ENCODE assay signal across 19 cellular contexts in genomic region chr9:79522793-79523192, GRCh38. TPM values are rescaled to one million over a fixed set of nuclear protein-coding genes. Genes with fewer than 3 reads are reported as not detected.
DNase-seq lines count a peak whose midpoint lies in the region; ATAC-seq and TF ChIP-seq lines count a peak whose summit lies in the region.
"Had no signal": no experiment of that assay in that cellular context is flagged by ENCODE, and none has a peak within 500 bp of the region (broad histone marks: within the 10 kb centered on the region; RNA-seq: fewer than 3 reads in every experiment).

No MANE protein-coding gene starts in this region.

- no peak overlapping the region for H2AFZ ChIP-seq in neuronal stem cell (ENCODE audit: low read length)
- H2AFZ ChIP-seq: GM23248 had no signal

- peaks cover under 1% of the 10 kb centered on the region for H3K9me3 Mint-ChIP-seq in activated CD4-positive, alpha-beta T cell treated with anti-CD3 and anti-CD28 coated beads, Interleukin-2, amount 10 ng/mL, durations not matched to agents 24 days and 14 days
- H3K9me3 Mint-ChIP-seq in MCF 10A (ENCODE audit: unreplicated experiment), result no peaks in the 10 kb centered on the region

- no peak overlapping the region for H3K27ac Mint-ChIP-seq in activated CD4-positive, alpha-beta T cell treated with anti-CD3 and anti-CD28 coated beads, Interleukin-2, amount 10 ng/mL, durations not matched to agents 24 days and 14 days
- no peak overlapping the region for H3K27ac Mint-ChIP-seq in MCF 10A (ENCODE audit: low read depth, unreplicated experiment)
- H3K27ac Mint-ChIP-seq: B cell; CD4-positive, CD25-positive, alpha-beta regulatory T cell; CD8-positive, alpha-beta T cell; H9 had no signal

- H2BK12ac ChIP-seq in neuronal stem cell (ENCODE audit: low read length), result no peak overlapping the region

- no peak overlapping the region for H2BK15ac ChIP-seq in neuronal stem cell (ENCODE audit: low read length)

- no peak overlapping the region for H2AK5ac ChIP-seq in neuronal stem cell (ENCODE audit: low read depth, low read length)

- no peak overlapping the region for H3K4me3 ChIP-seq in neuronal stem cell (ENCODE audit: low read length in 2 of 2)
- H3K4me3 ChIP-seq: BLaER1, GM23248 had no signal

- H2BK120ac ChIP-seq in neuronal stem cell (ENCODE audit: low read depth, low read length), result no peak overlapping the region

- H3K4me2 ChIP-seq in neuronal stem cell (ENCODE audit: insufficient read depth, low read length, poor library complexity, severe bottlenecking), result no peak overlapping the region
- H3K4me2 ChIP-seq: BLaER1 had no signal

- H3K36me3 ChIP-seq in neuronal stem cell (replicated peaks in 1 of 2; ENCODE audit: control insufficient read depth in 2 of 2, insufficient read depth in 2 of 2, low read length in 2 of 2), result no peaks in the 10 kb centered on the region
- H3K36me3 ChIP-seq: BLaER1 had no signal

- no peak overlapping the region for H3K14ac ChIP-seq in neuronal stem cell (ENCODE audit: low read length)

- no peak overlapping the region for H4K8ac ChIP-seq in neuronal stem cell (ENCODE audit: low read depth, low read length)

- H3K4ac ChIP-seq in neuronal stem cell (ENCODE audit: low read length), result no peak overlapping the region

- DNase-seq in activated CD4-positive, alpha-beta T cell treated with anti-CD3 and anti-CD28 coated beads, Interleukin-2, amount 10 ng/mL, durations not matched to agents 24 days and 14 days, result peak; percentile 37
- DNase-seq in activated CD4-positive, alpha-beta T cell treated with anti-CD3 and anti-CD28 coated beads for 48 hours, result no peak
- no peak for DNase-seq in neuronal stem cell (ENCODE audit: low spot score)
- no peak for DNase-seq in MCF 10A (ENCODE audit: unreplicated experiment)
- no peak for DNase-seq in COR-L47 (lab: John Stamatoyannopoulos, UW)
- DNase-seq: CD4-positive, CD25-positive, alpha-beta regulatory T cell; CD8-positive, alpha-beta T cell; DMS 273 treated with DMSO at 0.1 percent for 48 hours; DMS79; EL; GDM1; GM23248; H9 had no signal

- H3K27me3 Mint-ChIP-seq in activated CD4-positive, alpha-beta T cell treated with anti-CD3 and anti-CD28 coated beads, Interleukin-2, amount 10 ng/mL, durations not matched to agents 24 days and 14 days, result no peaks in the 10 kb centered on the region
- no peaks in the 10 kb centered on the region for H3K27me3 Mint-ChIP-seq in MCF 10A (ENCODE audit: insufficient read depth, unreplicated experiment)

- ATAC-seq in HG02885 (IDR thresholded peaks at IDR 0.05; ENCODE audit: poor library complexity, unreplicated experiment), result peak; percentile 56
- ATAC-seq: CD8-positive, alpha-beta T cell; HCT116 had no signal

- peak overlapping the region; percentile 6 for H3K18ac ChIP-seq in neuronal stem cell (ENCODE audit: low read length)

- POLR2A ChIA-PET in MCF 10A (lab: Yijun Ruan, JAX), result no interaction called here

- H3K4me3 Mint-ChIP-seq in activated CD4-positive, alpha-beta T cell treated with anti-CD3 and anti-CD28 coated beads, Interleukin-2, amount 10 ng/mL, durations not matched to agents 24 days and 14 days, result no peak overlapping the region
- H3K4me3 Mint-ChIP-seq in MCF 10A (ENCODE audit: unreplicated experiment), result no peak overlapping the region
- H3K4me3 Mint-ChIP-seq: B cell; CD4-positive, CD25-positive, alpha-beta regulatory T cell; CD8-positive, alpha-beta T cell; H9 had no signal

- peaks cover 0 to 5% of the 10 kb centered on the region in 2 donors for H3K9me3 ChIP-seq in neuronal stem cell (replicated peaks in 1 of 2; ENCODE audit: control insufficient read depth in 2 of 2, insufficient read depth in 1 of 2, low read depth in 1 of 2, low read length in 2 of 2)
- H3K9me3 ChIP-seq: BLaER1 had no signal

- TF ChIP-seq CTCF in MCF 10A (IDR thresholded peaks at IDR 0.05; ENCODE audit: unreplicated experiment), result no peak

- intact Hi-C loops in activated CD4-positive, alpha-beta T cell treated with anti-CD3 and anti-CD28 coated beads, Interleukin-2, amount 10 ng/mL, durations not matched to agents 24 days and 14 days (cut with micrococcal nuclease), result no loop called here
- intact Hi-C loops in MCF 10A (cut with micrococcal nuclease), result no loop called here

- H3K79me1 ChIP-seq in neuronal stem cell (ENCODE audit: low read depth, low read length), result no peaks in the 10 kb centered on the region

- H2BK5ac ChIP-seq in neuronal stem cell (ENCODE audit: low read length), result no peak overlapping the region

- H3K36me3 Mint-ChIP-seq in activated CD4-positive, alpha-beta T cell treated with anti-CD3 and anti-CD28 coated beads, Interleukin-2, amount 10 ng/mL, durations not matched to agents 24 days and 14 days (ENCODE audit: low read depth), result no peaks in the 10 kb centered on the region
- H3K36me3 Mint-ChIP-seq in MCF 10A (ENCODE audit: insufficient read depth, unreplicated experiment), result no peaks in the 10 kb centered on the region
- H3K36me3 Mint-ChIP-seq: CD4-positive, CD25-positive, alpha-beta regulatory T cell; CD8-positive, alpha-beta T cell had no signal

- no peaks in the 10 kb centered on the region for H3K4me1 Mint-ChIP-seq in activated CD4-positive, alpha-beta T cell treated with anti-CD3 and anti-CD28 coated beads, Interleukin-2, amount 10 ng/mL, durations not matched to agents 24 days and 14 days
- no peaks in the 10 kb centered on the region for H3K4me1 Mint-ChIP-seq in MCF 10A (ENCODE audit: insufficient read depth, unreplicated experiment)
- H3K4me1 Mint-ChIP-seq: B cell; CD4-positive, CD25-positive, alpha-beta regulatory T cell; H9 had no signal

- no CpG with 5 or more reads among the region's 4 CpGs for WGBS in neuronal stem cell (ENCODE audit: extremely low coverage in 2 of 2, insufficient read length in 2 of 2, insufficient replicate concordance in 1 of 2), 2 donors

- CTCF ChIA-PET in MCF 10A (lab: Yijun Ruan, JAX), result interaction anchor here (0.7 kb wide), 1 partner anchor 164 kb away, joined by 3 read pairs; no protein-coding TSS in a partner anchor

- H3K23ac ChIP-seq in neuronal stem cell (ENCODE audit: low read depth, low read length, poor library complexity), result no peak overlapping the region

- peaks cover 0 to 4% (median 0%) of the 10 kb centered on the region in 3 experiments for H3K27me3 ChIP-seq in neuronal stem cell (ENCODE audit: control insufficient read depth in 3 of 3, insufficient read depth in 3 of 3, low read depth in 1 of 3, low read length in 3 of 3)
- H3K27me3 ChIP-seq: BLaER1 had no signal

- no peaks in the 10 kb centered on the region for H3K4me1 ChIP-seq in neuronal stem cell (ENCODE audit: control insufficient read depth in 2 of 2, insufficient read depth in 1 of 2, low read depth in 1 of 2, low read length in 2 of 2)
- H3K4me1 ChIP-seq: BLaER1 had no signal

- BruUV-seq in MCF 10A (replicated peaks; lab: Mats Ljungman, UMichigan), result no TSS peak

- H3K9ac ChIP-seq in neuronal stem cell (ENCODE audit: low read depth, low read length, poor library complexity), result no peak overlapping the region
- H3K9ac ChIP-seq: BLaER1, GM23248 had no signal

- no peak overlapping the region for H3K27ac ChIP-seq in neuronal stem cell (replicated peaks; ENCODE audit: low read length)
- H3K27ac ChIP-seq: 22Rv1, BLaER1, C4-2B, GM23248 had no signal

- no peak overlapping the region for H4K91ac ChIP-seq in neuronal stem cell (ENCODE audit: low read depth, low read length, poor library complexity)

RNA-seq across cellular contexts. Expression of gene TLE4, which starts 49.0 kb away (rescaled TPM):
- total RNA-seq in activated CD4-positive, alpha-beta T cell treated with anti-CD3 and anti-CD28 coated beads, Interleukin-2, amount 10 ng/mL, durations not matched to agents 24 days and 14 days, result 12.1 and 13.9 TPM in 2 replicates
- 257 TPM for polyA plus RNA-seq in neuronal stem cell (2013, experiment 1 of 2)
- polyA plus RNA-seq in neuronal stem cell (2013, experiment 2 of 2), result 256 TPM
- 8.7 and 12.3 TPM in 2 replicates for total RNA-seq in MCF 10A (2022)
